ENCODE assay signal across 1 cellular context in the genomic region with DNA sequence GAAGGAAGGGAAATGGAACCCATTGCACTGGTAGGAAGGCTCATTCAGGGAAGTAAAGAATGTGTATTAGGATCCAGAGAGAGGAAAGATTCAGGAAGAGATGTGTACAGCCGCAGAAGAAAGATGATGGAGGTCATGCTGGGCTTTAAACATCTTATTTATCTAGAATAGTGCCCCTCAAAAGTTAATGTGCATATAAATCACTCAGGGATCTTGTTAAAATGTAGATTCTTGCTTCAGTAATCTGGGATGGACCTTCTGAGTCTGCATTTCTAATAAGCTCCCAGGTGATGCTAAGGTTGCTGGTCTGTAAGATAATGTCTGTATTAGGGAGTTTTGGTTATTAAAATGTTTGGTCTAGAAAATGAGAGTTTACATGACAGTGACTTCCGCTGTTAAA.
A peak's percentile ranks its signal among the peaks of the same experiment; 100 is the strongest.
TF ChIP-seq lines count a peak whose summit lies in the region.

No MANE protein-coding gene starts in this region.

TF ChIP-seq in HEK293, 187 proteins besides CTCF, POLR2A, EP300 and RAD21 (continued from another document):
- TF ChIP-seq, protein P1, sequence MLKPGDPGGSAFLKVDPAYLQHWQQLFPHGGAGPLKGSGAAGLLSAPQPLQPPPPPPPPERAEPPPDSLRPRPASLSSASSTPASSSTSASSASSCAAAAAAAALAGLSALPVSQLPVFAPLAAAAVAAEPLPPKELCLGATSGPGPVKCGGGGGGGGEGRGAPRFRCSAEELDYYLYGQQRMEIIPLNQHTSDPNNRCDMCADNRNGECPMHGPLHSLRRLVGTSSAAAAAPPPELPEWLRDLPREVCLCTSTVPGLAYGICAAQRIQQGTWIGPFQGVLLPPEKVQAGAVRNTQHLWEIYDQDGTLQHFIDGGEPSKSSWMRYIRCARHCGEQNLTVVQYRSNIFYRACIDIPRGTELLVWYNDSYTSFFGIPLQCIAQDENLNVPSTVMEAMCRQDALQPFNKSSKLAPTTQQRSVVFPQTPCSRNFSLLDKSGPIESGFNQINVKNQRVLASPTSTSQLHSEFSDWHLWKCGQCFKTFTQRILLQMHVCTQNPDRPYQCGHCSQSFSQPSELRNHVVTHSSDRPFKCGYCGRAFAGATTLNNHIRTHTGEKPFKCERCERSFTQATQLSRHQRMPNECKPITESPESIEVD (tag by site-specific recombination; IDR thresholded peaks at IDR 0.05) = peak; percentile 65
- no peak for TF ChIP-seq ZNF423 (tag by site-specific recombination; IDR thresholded peaks at IDR 0.05)
- TF ChIP-seq, protein P2, sequence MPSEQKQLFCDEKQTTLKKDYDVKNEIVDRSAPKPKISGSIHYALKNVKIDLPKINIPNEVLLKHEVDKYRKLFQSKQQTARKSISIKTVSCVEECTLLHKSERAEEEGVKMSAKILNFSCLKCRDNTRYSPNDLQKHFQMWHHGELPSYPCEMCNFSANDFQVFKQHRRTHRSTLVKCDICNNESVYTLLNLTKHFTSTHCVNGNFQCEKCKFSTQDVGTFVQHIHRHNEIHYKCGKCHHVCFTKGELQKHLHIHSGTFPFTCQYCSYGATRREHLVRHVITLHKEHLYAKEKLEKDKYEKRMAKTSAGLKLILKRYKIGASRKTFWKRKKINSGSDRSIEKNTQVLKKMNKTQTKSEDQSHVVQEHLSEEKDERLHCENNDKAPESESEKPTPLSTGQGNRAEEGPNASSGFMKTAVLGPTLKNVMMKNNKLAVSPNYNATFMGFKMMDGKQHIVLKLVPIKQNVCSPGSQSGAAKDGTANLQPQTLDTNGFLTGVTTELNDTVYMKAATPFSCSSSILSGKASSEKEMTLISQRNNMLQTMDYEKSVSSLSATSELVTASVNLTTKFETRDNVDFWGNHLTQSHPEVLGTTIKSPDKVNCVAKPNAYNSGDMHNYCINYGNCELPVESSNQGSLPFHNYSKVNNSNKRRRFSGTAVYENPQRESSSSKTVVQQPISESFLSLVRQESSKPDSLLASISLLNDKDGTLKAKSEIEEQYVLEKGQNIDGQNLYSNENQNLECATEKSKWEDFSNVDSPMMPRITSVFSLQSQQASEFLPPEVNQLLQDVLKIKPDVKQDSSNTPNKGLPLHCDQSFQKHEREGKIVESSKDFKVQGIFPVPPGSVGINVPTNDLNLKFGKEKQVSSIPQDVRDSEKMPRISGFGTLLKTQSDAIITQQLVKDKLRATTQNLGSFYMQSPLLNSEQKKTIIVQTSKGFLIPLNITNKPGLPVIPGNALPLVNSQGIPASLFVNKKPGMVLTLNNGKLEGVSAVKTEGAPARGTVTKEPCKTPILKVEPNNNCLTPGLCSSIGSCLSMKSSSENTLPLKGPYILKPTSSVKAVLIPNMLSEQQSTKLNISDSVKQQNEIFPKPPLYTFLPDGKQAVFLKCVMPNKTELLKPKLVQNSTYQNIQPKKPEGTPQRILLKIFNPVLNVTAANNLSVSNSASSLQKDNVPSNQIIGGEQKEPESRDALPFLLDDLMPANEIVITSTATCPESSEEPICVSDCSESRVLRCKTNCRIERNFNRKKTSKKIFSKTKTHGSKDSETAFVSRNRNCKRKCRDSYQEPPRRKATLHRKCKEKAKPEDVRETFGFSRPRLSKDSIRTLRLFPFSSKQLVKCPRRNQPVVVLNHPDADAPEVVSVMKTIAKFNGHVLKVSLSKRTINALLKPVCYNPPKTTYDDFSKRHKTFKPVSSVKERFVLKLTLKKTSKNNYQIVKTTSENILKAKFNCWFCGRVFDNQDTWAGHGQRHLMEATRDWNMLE (tag by site-specific recombination; conservative IDR thresholded peaks at IDR 0.05; ENCODE audit: low read depth) = no peak
- no peak for TF ChIP-seq ZNF76 (tag by site-specific recombination; IDR thresholded peaks at IDR 0.05; ENCODE audit: borderline replicate concordance, low read depth)
